13 cellular contexts compared by ENCODE assay signal in the genomic region with DNA sequence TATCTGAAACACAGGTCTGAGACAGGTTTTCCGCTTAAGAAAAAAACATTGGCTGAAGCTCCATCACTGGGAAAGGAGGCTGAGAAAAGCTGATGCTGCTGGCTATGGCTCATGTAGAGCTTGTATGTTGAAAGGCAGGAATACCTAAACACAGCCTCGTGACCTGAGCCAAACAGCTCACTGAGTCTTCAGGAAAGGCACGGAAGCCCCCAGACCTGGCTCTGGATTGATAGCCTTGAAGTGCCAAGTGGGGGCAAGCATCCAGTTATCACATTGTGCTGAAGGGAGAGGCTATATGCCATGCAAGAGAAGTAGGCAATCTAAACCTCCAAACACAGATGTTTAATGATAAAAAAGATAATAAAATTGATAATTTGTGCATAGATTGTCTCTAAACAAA. TPM values are rescaled to one million over a fixed set of nuclear protein-coding genes. Genes with fewer than 3 reads are reported as not detected.
DNase-seq lines count a peak whose midpoint lies in the region; ATAC-seq and TF ChIP-seq lines count a peak whose summit lies in the region.
"Had no signal": no experiment of that assay in that cellular context is flagged by ENCODE, and none has a peak within 500 bp of the region (broad histone marks: within the 10 kb centered on the region; RNA-seq: fewer than 3 reads in every experiment).

No MANE protein-coding gene starts in this region.

- CTCF ChIA-PET in activated CD4-positive, alpha-beta memory T cell treated with anti-CD3 and anti-CD28 coated beads, Interleukin-2, amount 10 ng/mL, durations not matched to agents 7 days and 5 days (lab: Charles Lee), result interaction anchor here (0.9 to 5.2 kb wide), 5 partner anchors 8 to 95 kb away, joined by 3 to 50 read pairs (median 5); a partner anchor contains a TSS
- CTCF ChIA-PET in Calu3 (lab: Charles Lee), result no interaction called here

- ATAC-seq in stimulated activated naive CD8-positive, alpha-beta T cell treated with anti-CD3 and anti-CD28 coated beads, Interleukin-15, Interleukin-2, amounts not matched to agents 100 U/mL and 50 U/mL, for 24 hours, result no peak
- ATAC-seq in memory B cell (ENCODE audit: low read depth), result no peak
- ATAC-seq: left cardiac atrium had no signal

- H3K9me3 Mint-ChIP-seq in stimulated activated naive CD8-positive, alpha-beta T cell treated with anti-CD3 and anti-CD28 coated beads, Interleukin-15, Interleukin-2, amounts not matched to agents 100 ng/mL and 50 ng/mL, for 24 hours, result peaks cover 6% of the 10 kb centered on the region
- peaks cover 7% of the 10 kb centered on the region for H3K9me3 Mint-ChIP-seq in activated CD4-positive, alpha-beta memory T cell treated with anti-CD3 and anti-CD28 coated beads, Interleukin-2, amount 10 ng/mL, durations not matched to agents 7 days and 5 days
- H3K9me3 Mint-ChIP-seq in memory B cell (peaks cover 4% of the 10 kb centered on the region), Calu3 (ENCODE audit: low read depth, unreplicated experiment) (no peaks in the 10 kb centered on the region)

- H3K4me1 Mint-ChIP-seq in stimulated activated naive CD8-positive, alpha-beta T cell treated with anti-CD3 and anti-CD28 coated beads, Interleukin-15, Interleukin-2, amounts not matched to agents 100 ng/mL and 50 ng/mL, for 24 hours (ENCODE audit: low read depth), result peaks cover 92% of the 10 kb centered on the region
- H3K4me1 Mint-ChIP-seq in activated CD4-positive, alpha-beta memory T cell treated with anti-CD3 and anti-CD28 coated beads, Interleukin-2, amount 10 ng/mL, durations not matched to agents 7 days and 5 days, result peaks cover 79% of the 10 kb centered on the region
- peaks cover 28% of the 10 kb centered on the region for H3K4me1 Mint-ChIP-seq in memory B cell
- no peaks in the 10 kb centered on the region for H3K4me1 Mint-ChIP-seq in Calu3 (ENCODE audit: low read depth, unreplicated experiment)

- H3K4me3 Mint-ChIP-seq in stimulated activated naive CD8-positive, alpha-beta T cell treated with anti-CD3 and anti-CD28 coated beads, Interleukin-15, Interleukin-2, amounts not matched to agents 100 ng/mL and 50 ng/mL, for 24 hours, result peak overlapping the region; percentile 57
- no peak overlapping the region for H3K4me3 Mint-ChIP-seq in activated CD4-positive, alpha-beta memory T cell treated with anti-CD3 and anti-CD28 coated beads, Interleukin-2, amount 10 ng/mL, durations not matched to agents 7 days and 5 days
- H3K4me3 Mint-ChIP-seq in memory B cell, result no peak overlapping the region
- no peak overlapping the region for H3K4me3 Mint-ChIP-seq in Calu3 (ENCODE audit: low read depth, unreplicated experiment)

- POLR2A ChIA-PET in activated CD4-positive, alpha-beta memory T cell treated with anti-CD3 and anti-CD28 coated beads, Interleukin-2, amount 10 ng/mL, durations not matched to agents 7 days and 5 days (lab: Charles Lee), result interaction anchor here (1.0 to 15.5 kb wide), 8 partner anchors 9 to 95 kb away, joined by 3 to 797 read pairs (median 22); a partner anchor contains a TSS

- no TSS peak for BruUV-seq in Calu3 (replicated peaks; lab: Mats Ljungman, UMichigan)

- H3K27me3 Mint-ChIP-seq in stimulated activated naive CD8-positive, alpha-beta T cell treated with anti-CD3 and anti-CD28 coated beads, Interleukin-15, Interleukin-2, amounts not matched to agents 100 ng/mL and 50 ng/mL, for 24 hours, result no peaks in the 10 kb centered on the region
- H3K27me3 Mint-ChIP-seq in activated CD4-positive, alpha-beta memory T cell treated with anti-CD3 and anti-CD28 coated beads, Interleukin-2, amount 10 ng/mL, durations not matched to agents 7 days and 5 days, result no peaks in the 10 kb centered on the region
- H3K27me3 Mint-ChIP-seq in memory B cell, result no peaks in the 10 kb centered on the region
- no peaks in the 10 kb centered on the region for H3K27me3 Mint-ChIP-seq in Calu3 (ENCODE audit: unreplicated experiment)

- H3K36me3 Mint-ChIP-seq in stimulated activated naive CD8-positive, alpha-beta T cell treated with anti-CD3 and anti-CD28 coated beads, Interleukin-15, Interleukin-2, amounts not matched to agents 100 ng/mL and 50 ng/mL, for 24 hours (ENCODE audit: low read depth), result peaks cover 93% of the 10 kb centered on the region
- H3K36me3 Mint-ChIP-seq in activated CD4-positive, alpha-beta memory T cell treated with anti-CD3 and anti-CD28 coated beads, Interleukin-2, amount 10 ng/mL, durations not matched to agents 7 days and 5 days (ENCODE audit: low read depth), result peaks cover 85% of the 10 kb centered on the region
- H3K36me3 Mint-ChIP-seq in memory B cell, result peaks cover 51% of the 10 kb centered on the region
- no peaks in the 10 kb centered on the region for H3K36me3 Mint-ChIP-seq in Calu3 (ENCODE audit: insufficient read depth, unreplicated experiment)

- no peak for TF ChIP-seq CTCF in Calu3 (IDR thresholded peaks at IDR 0.05; ENCODE audit: unreplicated experiment)

- intact Hi-C loops in Calu3 (cut with micrococcal nuclease; ENCODE audit: unreplicated experiment), result no loop called here

- DNase-seq in stimulated activated naive CD8-positive, alpha-beta T cell treated with anti-CD3 and anti-CD28 coated beads, Interleukin-15, Interleukin-2, amounts not matched to agents 100 U/mL and 50 U/mL, for 24 hours, result no peak
- no peak for DNase-seq in activated CD4-positive, alpha-beta memory T cell treated with anti-CD3 and anti-CD28 coated beads, Interleukin-2, amount 10 ng/mL, durations not matched to agents 7 days and 5 days
- DNase-seq in memory B cell (ENCODE audit: low spot score in 2 of 2) (no peak), RPMI8226 (no peak), Calu3 (no peak), HuH-7 (ENCODE audit: low spot score) (no peak)
- DNase-seq: effector CD8-positive, alpha-beta T cell; GM23248; left cardiac atrium; NCI-H187 treated with DMSO at 0.1 percent for 48 hours; SK-N-SH had no signal

- H3K27ac Mint-ChIP-seq in stimulated activated naive CD8-positive, alpha-beta T cell treated with anti-CD3 and anti-CD28 coated beads, Interleukin-15, Interleukin-2, amounts not matched to agents 100 ng/mL and 50 ng/mL, for 24 hours, result peak overlapping the region; percentile 92
- peak overlapping the region; percentile 88 for H3K27ac Mint-ChIP-seq in activated CD4-positive, alpha-beta memory T cell treated with anti-CD3 and anti-CD28 coated beads, Interleukin-2, amount 10 ng/mL, durations not matched to agents 7 days and 5 days
- H3K27ac Mint-ChIP-seq in memory B cell (peak overlapping the region; percentile 92), Calu3 (ENCODE audit: unreplicated experiment) (no peak overlapping the region)

RNA-seq across cellular contexts. Expression of a gene that starts 21.9 kb away (rescaled TPM):
- 100 to 1,000 TPM; 389 to 406 TPM for total RNA-seq in activated CD4-positive, alpha-beta memory T cell treated with anti-CD3 and anti-CD28 coated beads, Interleukin-2, amount 10 ng/mL, durations not matched to agents 7 days and 5 days
- not detected in 2 replicates for total RNA-seq in Calu3 (2022)
- total RNA-seq: GM23248, HT-29 had no signal

Comparison
In these comparisons a context has a peak if more than half of its experiments do, and no peak if none do; other contexts are left out.
1. RNA of a gene that starts 21.9 kb away (total RNA-seq): 389 to 406 TPM in activated CD4-positive, alpha-beta memory T cell treated with anti-CD3 and anti-CD28 coated beads, Interleukin-2, amount 10 ng/mL, durations not matched to agents 7 days and 5 days; not detected in Calu3; every median in the first group is over 100 times any median in the second.